ENCODE assay signal across 8 cellular contexts in genomic region chr14:49766839-49767238, GRCh38. TPM values are rescaled to one million over a fixed set of nuclear protein-coding genes. Genes with fewer than 3 reads are reported as not detected.
DNase-seq lines count a peak whose midpoint lies in the region; ATAC-seq and TF ChIP-seq lines count a peak whose summit lies in the region.

No MANE protein-coding gene starts in this region.

- peaks cover 20% of the 10 kb centered on the region for H3K4me1 ChIP-seq in cardiac muscle cell (ENCODE audit: low read depth)

- intact Hi-C loops in Right ventricle myocardium inferior (cut with DNase I): no loop called here

- no peaks in the 10 kb centered on the region for H3K9me3 Mint-ChIP-seq in activated naive CD8-positive, alpha-beta T cell treated with anti-CD3 and anti-CD28 coated beads, Interleukin-2, amount 10 ng/mL, durations not matched to agents 7 days and 5 days

- H3K27me3 Mint-ChIP-seq in activated naive CD8-positive, alpha-beta T cell treated with anti-CD3 and anti-CD28 coated beads, Interleukin-2, amount 10 ng/mL, durations not matched to agents 7 days and 5 days: no peaks in the 10 kb centered on the region

- POLR2A ChIA-PET in activated naive CD8-positive, alpha-beta T cell treated with anti-CD3 and anti-CD28 coated beads, Interleukin-2, amount 10 ng/mL, durations not matched to agents 7 days and 5 days (lab: Charles Lee): interaction anchor here (0.7 to 3.7 kb wide), 15 partner anchors 14 to 295 kb away, joined by 3 to 43 read pairs (median 16); partner anchors contain the start of genes ARF6, DNAAF2, KLHDC1 and LRR1

- H3K9me3 ChIP-seq in cardiac muscle cell (ENCODE audit: low read depth): no peaks in the 10 kb centered on the region

- H3K4me3 Mint-ChIP-seq in activated naive CD8-positive, alpha-beta T cell treated with anti-CD3 and anti-CD28 coated beads, Interleukin-2, amount 10 ng/mL, durations not matched to agents 7 days and 5 days: peak overlapping the region; percentile 82

- peaks cover 26% of the 10 kb centered on the region for H3K4me1 Mint-ChIP-seq in activated naive CD8-positive, alpha-beta T cell treated with anti-CD3 and anti-CD28 coated beads, Interleukin-2, amount 10 ng/mL, durations not matched to agents 7 days and 5 days

- peaks cover 3% of the 10 kb centered on the region for H3K36me3 ChIP-seq in cardiac muscle cell

- no peak for TF ChIP-seq CTCF in cardiac muscle cell (IDR thresholded peaks at IDR 0.05; ENCODE audit: low read depth, low read length)

- H3K4me3 ChIP-seq in cardiac muscle cell: peak overlapping the region; percentile 83

- peaks cover 1% of the 10 kb centered on the region for H3K36me3 Mint-ChIP-seq in activated naive CD8-positive, alpha-beta T cell treated with anti-CD3 and anti-CD28 coated beads, Interleukin-2, amount 10 ng/mL, durations not matched to agents 7 days and 5 days

- DNase-seq in cardiac muscle cell (ENCODE audit: low read depth in 1 of 2, low spot score in 1 of 2) (no peak), Right ventricle myocardium inferior (ENCODE audit: missing footprints) (no peak), inferior parietal cortex (ENCODE audit: extremely low spot score) (peak; percentile 12), substantia nigra (lab: John Stamatoyannopoulos, UW) (no peak), Ammon's horn (ENCODE audit: low spot score) (no peak)
- DNase-seq in activated naive CD8-positive, alpha-beta T cell treated with anti-CD3 and anti-CD28 coated beads, Interleukin-2, amount 10 ng/mL, durations not matched to agents 7 days and 5 days: no peak
- no peak for DNase-seq in stimulated activated CD4-positive, alpha-beta T cell treated with anti-CD3 and anti-CD28 coated beads, Interleukin-2, amount 100 ng/mL, for 24 hours

- no peaks in the 10 kb centered on the region for H3K27me3 ChIP-seq in cardiac muscle cell

- H3K27ac Mint-ChIP-seq in activated naive CD8-positive, alpha-beta T cell treated with anti-CD3 and anti-CD28 coated beads, Interleukin-2, amount 10 ng/mL, durations not matched to agents 7 days and 5 days: peak overlapping the region; percentile 98

- H3K27ac ChIP-seq in cardiac muscle cell (peak overlapping the region; percentile 97), substantia nigra (ENCODE audit: low read depth, low read length, poor library complexity, severe bottlenecking) (peak overlapping the region; percentile 96)

- ATAC-seq in Right ventricle myocardium inferior (no peak), GM18907 (IDR thresholded peaks at IDR 0.05; ENCODE audit: unreplicated experiment) (no peak)
- no peak for ATAC-seq in activated naive CD8-positive, alpha-beta T cell treated with anti-CD3 and anti-CD28 coated beads, Interleukin-2, amount 10 ng/mL, durations not matched to agents 7 days and 5 days (ENCODE audit: low read depth)

RNA-seq across cellular contexts. Expression of gene KLHDC2, which starts 1.1 kb away (rescaled TPM):
- 83.7 and 94.5 TPM in 2 replicates for total RNA-seq in cardiac muscle cell
- polyA plus RNA-seq in cardiac muscle cell: 192 and 236 TPM in 2 replicates
- 84.4 TPM for total RNA-seq in Right ventricle myocardium inferior
- 10 to 100 TPM; 43.6 to 44.1 TPM for total RNA-seq in activated naive CD8-positive, alpha-beta T cell treated with anti-CD3 and anti-CD28 coated beads, Interleukin-2, amount 10 ng/mL, durations not matched to agents 7 days and 5 days
